ENCODE assay signal across 13 cellular contexts in genomic region chr16:20850981-20851380, GRCh38. TPM values are rescaled to one million over a fixed set of nuclear protein-coding genes. Genes with fewer than 3 reads are reported as not detected.
DNase-seq lines count a peak whose midpoint lies in the region; ATAC-seq, FAIRE-seq and TF ChIP-seq lines count a peak whose summit lies in the region.
"Had no signal": no experiment of that assay in that cellular context is flagged by ENCODE, and none has a peak within 500 bp of the region (broad histone marks: within the 10 kb centered on the region; RNA-seq: fewer than 3 reads in every experiment).

No MANE protein-coding gene starts in this region.

- DNase-seq in SK-N-SH (no peak), fibroblast of villous mesenchyme (ENCODE audit: low read depth) (peak; percentile 47), osteocyte (ENCODE audit: extremely low spot score, unreplicated experiment) (no peak), uterus (no peak), frontal cortex (ENCODE audit: low spot score in 2 of 2) (no peak), SIG-M5 treated with dmso at 0.1 percent for 504 hours (lab: John Stamatoyannopoulos, UW; ENCODE audit: unreplicated experiment) (no peak)
- DNase-seq: 8988T; activated naive CD4-positive, alpha-beta T cell; COR-L47 had no signal

- no peaks in the 10 kb centered on the region for H3K27me3 ChIP-seq in SK-N-SH (ENCODE audit: insufficient read depth)
- H3K27me3 ChIP-seq in uterus = no peaks in the 10 kb centered on the region
- H3K27me3 ChIP-seq: colonic mucosa had no signal

- H3K4me3 ChIP-seq in SK-N-SH (ENCODE audit: low read depth in 2 of 2, low read length in 1 of 2) = no peak overlapping the region
- H3K4me3 ChIP-seq in fibroblast of villous mesenchyme (ENCODE audit: low read depth, low read length) = no peak overlapping the region
- H3K4me3 ChIP-seq in uterus = no peak overlapping the region
- H3K4me3 ChIP-seq: colonic mucosa had no signal

- H3K9me3 ChIP-seq in SK-N-SH (no peaks in the 10 kb centered on the region), uterus (no peaks in the 10 kb centered on the region)
- H3K9me3 ChIP-seq: colonic mucosa had no signal

- 0 out of 2 replicates have a peak, but pooled peaks cover 2% of the 10 kb centered on the region for H3K79me2 ChIP-seq in SK-N-SH (ENCODE audit: insufficient read depth)

- CTCF ChIA-PET in SK-N-SH (lab: Yijun Ruan, JAX) = interaction anchor here (0.7 to 4.3 kb wide), 30 partner anchors 10 to 449 kb away, joined by 3 to 25 read pairs (median 5); partner anchors contain the start of genes DCUN1D3, ERI2, LDAF1 and LYRM1

- H3K4me2 ChIP-seq in SK-N-SH = no peak overlapping the region

- H3K4me1 Mint-ChIP-seq in osteocyte (ENCODE audit: unreplicated experiment) = peaks cover 33% of the 10 kb centered on the region

- no peak overlapping the region for H3K9ac ChIP-seq in SK-N-SH

- TF ChIP-seq RAD21 in SK-N-SH (IDR thresholded peaks at IDR 0.05; ENCODE audit: low read length) = no peak

- H3K27ac Mint-ChIP-seq in osteocyte (ENCODE audit: unreplicated experiment) = peak overlapping the region; percentile 72

- no peak for ATAC-seq in SK-N-SH treated with all-trans-retinoic acid at 6 μM for 48 hours
- no peak for ATAC-seq in GM21390 (IDR thresholded peaks at IDR 0.05; ENCODE audit: unreplicated experiment)

- no peak overlapping the region for H2AFZ ChIP-seq in SK-N-SH (ENCODE audit: low read depth)

- TF ChIP-seq POLR2A in uterus (IDR thresholded peaks at IDR 0.05) = no peak

- H3K36me3 ChIP-seq in SK-N-SH (replicated peaks in 1 of 2; ENCODE audit: control insufficient read depth in 1 of 2, insufficient read depth in 2 of 2, low read length in 1 of 2) = peaks cover 34 to 36% of the 10 kb centered on the region in 2 experiments
- no peaks in the 10 kb centered on the region for H3K36me3 ChIP-seq in uterus
- H3K36me3 ChIP-seq: colonic mucosa had no signal

- no peak overlapping the region for H3K4me3 Mint-ChIP-seq in osteocyte (ENCODE audit: unreplicated experiment)

- TF ChIP-seq EP300 in SK-N-SH (IDR thresholded peaks at IDR 0.05; ENCODE audit: borderline replicate concordance in 1 of 2, low read depth in 1 of 2, low read length in 1 of 2) = no peak

- H3F3A ChIP-seq in SK-N-SH (replicated peaks; ENCODE audit: insufficient read depth) = peaks cover 7% of the 10 kb centered on the region

- H3K4me1 ChIP-seq in SK-N-SH (ENCODE audit: control insufficient read depth in 1 of 2, insufficient read depth in 2 of 2, low read depth in 1 of 2, low read length in 1 of 2) (peaks cover 0 to 4% of the 10 kb centered on the region in 2 experiments; a peak in 2 of 4 replicates), uterus (peaks cover 14 to 20% of the 10 kb centered on the region in 2 donors)
- H3K4me1 ChIP-seq: colonic mucosa had no signal

- no peaks in the 10 kb centered on the region for H3K9me2 ChIP-seq in SK-N-SH

- H3K27me3 Mint-ChIP-seq in osteocyte (ENCODE audit: unreplicated experiment) = no peaks in the 10 kb centered on the region

- H3K27ac ChIP-seq in SK-N-SH (ENCODE audit: low read depth in 2 of 2, low read length in 1 of 2) (peak overlapping the region; percentile 11 to 62; a peak in 2 of 4 replicates), uterus (peak overlapping the region; percentile 77 to 85)
- H3K27ac ChIP-seq: colonic mucosa had no signal

- H3K9me3 Mint-ChIP-seq in osteocyte (ENCODE audit: unreplicated experiment) = no peaks in the 10 kb centered on the region

- POLR2A ChIA-PET in SK-N-SH (lab: Yijun Ruan, JAX) = no interaction called here

- no peak for FAIRE-seq in frontal cortex (lab: Jason Lieb, UNC)
- FAIRE-seq: RCC 7860 had no signal

- intact Hi-C loops in uterus (cut with DNase I; ENCODE audit: low total_unique reads) = loop anchor here (10.0 kb wide), 1 partner anchor 54 kb away; the partner anchor contains the start of genes DCUN1D3 and LYRM1

- H3K36me3 Mint-ChIP-seq in osteocyte (ENCODE audit: unreplicated experiment) = peaks cover 13% of the 10 kb centered on the region

- 94% methylated on average over 3 of the region's 3 CpGs for WGBS in SK-N-SH (ENCODE audit: low lambda C conversion rate)

- no peaks in the 10 kb centered on the region for H4K20me1 ChIP-seq in SK-N-SH (ENCODE audit: insufficient read depth)

- TF ChIP-seq CTCF in SK-N-SH (IDR thresholded peaks at IDR 0.05) = no peak
- TF ChIP-seq CTCF in fibroblast of villous mesenchyme (IDR thresholded peaks at IDR 0.05; ENCODE audit: insufficient read depth, low read depth, low read length) = no peak
- no peak for TF ChIP-seq CTCF in osteocyte (IDR thresholded peaks at IDR 0.05)
- no peak for TF ChIP-seq CTCF in uterus (IDR thresholded peaks at IDR 0.05)

TF ChIP-seq in SK-N-SH, 30 proteins besides CTCF, POLR2A, EP300 and RAD21:
- TF ChIP-seq NRF1 (IDR thresholded peaks at IDR 0.05; ENCODE audit: low read depth, low read length) (no peak), YY1 (IDR thresholded peaks at IDR 0.05; ENCODE audit: low read depth) (no peak), CHD2 (IDR thresholded peaks at IDR 0.05; ENCODE audit: low read length, partially characterized antibody) (no peak)
TF ChIP-seq in SK-N-SH: peak in this region for 0.

TF ChIP-seq in SK-N-SH treated with all-trans-retinoic acid at 6 μM for 48 hours, 23 proteins besides CTCF, POLR2A, EP300 and RAD21 (continues in another document):
- TF ChIP-seq ZC3H10 (CRISPR knock-in tag; IDR thresholded peaks at IDR 0.05) = no peak
- TF ChIP-seq OSR1 (CRISPR knock-in tag; IDR thresholded peaks at IDR 0.05) = no peak
- TF ChIP-seq ESRRG (CRISPR knock-in tag; IDR thresholded peaks at IDR 0.05) = no peak
- TF ChIP-seq CSDC2 (CRISPR knock-in tag; IDR thresholded peaks at IDR 0.05) = no peak
- TF ChIP-seq ISL1 (CRISPR knock-in tag; IDR thresholded peaks at IDR 0.05) = no peak
- TF ChIP-seq ARNTL (CRISPR knock-in tag; IDR thresholded peaks at IDR 0.05; ENCODE audit: borderline replicate concordance, low read depth) = no peak
- TF ChIP-seq, protein P1, sequence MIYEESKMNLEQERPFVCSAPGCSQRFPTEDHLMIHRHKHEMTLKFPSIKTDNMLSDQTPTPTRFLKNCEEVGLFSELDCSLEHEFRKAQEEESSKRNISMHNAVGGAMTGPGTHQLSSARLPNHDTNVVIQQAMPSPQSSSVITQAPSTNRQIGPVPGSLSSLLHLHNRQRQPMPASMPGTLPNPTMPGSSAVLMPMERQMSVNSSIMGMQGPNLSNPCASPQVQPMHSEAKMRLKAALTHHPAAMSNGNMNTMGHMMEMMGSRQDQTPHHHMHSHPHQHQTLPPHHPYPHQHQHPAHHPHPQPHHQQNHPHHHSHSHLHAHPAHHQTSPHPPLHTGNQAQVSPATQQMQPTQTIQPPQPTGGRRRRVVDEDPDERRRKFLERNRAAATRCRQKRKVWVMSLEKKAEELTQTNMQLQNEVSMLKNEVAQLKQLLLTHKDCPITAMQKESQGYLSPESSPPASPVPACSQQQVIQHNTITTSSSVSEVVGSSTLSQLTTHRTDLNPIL (CRISPR knock-in tag; IDR thresholded peaks at IDR 0.05; ENCODE audit: low read depth) = no peak
- TF ChIP-seq, protein P2, sequence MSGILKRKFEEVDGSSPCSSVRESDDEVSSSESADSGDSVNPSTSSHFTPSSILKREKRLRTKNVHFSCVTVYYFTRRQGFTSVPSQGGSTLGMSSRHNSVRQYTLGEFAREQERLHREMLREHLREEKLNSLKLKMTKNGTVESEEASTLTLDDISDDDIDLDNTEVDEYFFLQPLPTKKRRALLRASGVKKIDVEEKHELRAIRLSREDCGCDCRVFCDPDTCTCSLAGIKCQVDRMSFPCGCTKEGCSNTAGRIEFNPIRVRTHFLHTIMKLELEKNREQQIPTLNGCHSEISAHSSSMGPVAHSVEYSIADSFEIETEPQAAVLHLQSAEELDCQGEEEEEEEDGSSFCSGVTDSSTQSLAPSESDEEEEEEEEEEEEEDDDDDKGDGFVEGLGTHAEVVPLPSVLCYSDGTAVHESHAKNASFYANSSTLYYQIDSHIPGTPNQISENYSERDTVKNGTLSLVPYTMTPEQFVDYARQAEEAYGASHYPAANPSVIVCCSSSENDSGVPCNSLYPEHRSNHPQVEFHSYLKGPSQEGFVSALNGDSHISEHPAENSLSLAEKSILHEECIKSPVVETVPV (CRISPR knock-in tag; IDR thresholded peaks at IDR 0.05) = no peak
- no peak for TF ChIP-seq RARB (CRISPR knock-in tag; IDR thresholded peaks at IDR 0.05)

RNA-seq across cellular contexts. Expression of gene REXO5, which starts 44.7 kb away (rescaled TPM):
- 3.8 and 5.2 TPM in 2 replicates for polyA plus RNA-seq in SK-N-SH (2012; rRNA removed)
- polyA plus RNA-seq in SK-N-SH (2012; cell fraction: cytosol; rRNA removed) = 3.4 TPM in 2 replicates
- polyA plus RNA-seq in SK-N-SH (2012; cell fraction: nucleus; rRNA removed) = 8.2 and 9.3 TPM in 2 replicates
- total RNA-seq in fibroblast of villous mesenchyme = 6.9 and 8.1 TPM in 2 replicates
- total RNA-seq in osteocyte = 2.5 and 4.2 TPM in 2 replicates
- total RNA-seq in uterus = 10 to 100 TPM in 1 of 4 donors, 1 to 10 TPM in 1, under 1 TPM in 1, not detected in 1; 0.88 to 16.6 (median 6.2) TPM
- 7.7 TPM for total RNA-seq in frontal cortex

RNA-seq across cellular contexts. Expression of gene ERI2, which starts 44.7 kb away (rescaled TPM):
- polyA plus RNA-seq in SK-N-SH (2012; rRNA removed) = 9.1 and 13.6 TPM in 2 replicates
- 11.7 and 13.2 TPM in 2 replicates for polyA plus RNA-seq in SK-N-SH (2012; cell fraction: cytosol; rRNA removed)
- polyA plus RNA-seq in SK-N-SH (2012; cell fraction: nucleus; rRNA removed) = 16.7 and 21.1 TPM in 2 replicates
- total RNA-seq in fibroblast of villous mesenchyme (21.6 and 26.3 TPM in 2 replicates), osteocyte (16.6 and 18.3 TPM in 2 replicates), uterus (10 to 100 TPM in 1 of 4 donors, 1 to 10 TPM in 2, under 1 TPM in 1; 0.88 to 37.3 (median 5.0) TPM), frontal cortex (22.0 TPM)

RNA-seq across cellular contexts. Expression of gene DCUN1D3, which starts 49.2 kb away (rescaled TPM):
- 4.7 and 6.2 TPM in 2 replicates for polyA plus RNA-seq in SK-N-SH (2012; rRNA removed)
- polyA plus RNA-seq in SK-N-SH (2012; cell fraction: cytosol; rRNA removed) = 4.5 and 4.7 TPM in 2 replicates
- 6.8 and 7.8 TPM in 2 replicates for polyA plus RNA-seq in SK-N-SH (2012; cell fraction: nucleus; rRNA removed)
- total RNA-seq in fibroblast of villous mesenchyme (24.5 and 52.2 TPM in 2 replicates), osteocyte (19.3 and 19.6 TPM in 2 replicates), uterus (10 to 100 TPM; 14.7 to 38.0 (median 21.5) TPM), frontal cortex (18.8 TPM)

RNA-seq across cellular contexts. Expression of gene LYRM1, which starts 49.6 kb away (rescaled TPM):
- 18.1 and 21.9 TPM in 2 replicates for polyA plus RNA-seq in SK-N-SH (2012; rRNA removed)
- polyA plus RNA-seq in SK-N-SH (2012; cell fraction: cytosol; rRNA removed) = 30.9 and 32.6 TPM in 2 replicates
- polyA plus RNA-seq in SK-N-SH (2012; cell fraction: nucleus; rRNA removed) = 2.8 and 8.5 TPM in 2 replicates
- total RNA-seq in fibroblast of villous mesenchyme (28.0 and 59.2 TPM in 2 replicates), osteocyte (14.9 and 18.1 TPM in 2 replicates), uterus (100 to 1,000 TPM in 1 of 4 donors, 10 to 100 TPM in 3; 40.0 to 201 (median 51.0) TPM), frontal cortex (53.0 TPM)
